8 cellular contexts compared by ENCODE assay signal in the genomic region with DNA sequence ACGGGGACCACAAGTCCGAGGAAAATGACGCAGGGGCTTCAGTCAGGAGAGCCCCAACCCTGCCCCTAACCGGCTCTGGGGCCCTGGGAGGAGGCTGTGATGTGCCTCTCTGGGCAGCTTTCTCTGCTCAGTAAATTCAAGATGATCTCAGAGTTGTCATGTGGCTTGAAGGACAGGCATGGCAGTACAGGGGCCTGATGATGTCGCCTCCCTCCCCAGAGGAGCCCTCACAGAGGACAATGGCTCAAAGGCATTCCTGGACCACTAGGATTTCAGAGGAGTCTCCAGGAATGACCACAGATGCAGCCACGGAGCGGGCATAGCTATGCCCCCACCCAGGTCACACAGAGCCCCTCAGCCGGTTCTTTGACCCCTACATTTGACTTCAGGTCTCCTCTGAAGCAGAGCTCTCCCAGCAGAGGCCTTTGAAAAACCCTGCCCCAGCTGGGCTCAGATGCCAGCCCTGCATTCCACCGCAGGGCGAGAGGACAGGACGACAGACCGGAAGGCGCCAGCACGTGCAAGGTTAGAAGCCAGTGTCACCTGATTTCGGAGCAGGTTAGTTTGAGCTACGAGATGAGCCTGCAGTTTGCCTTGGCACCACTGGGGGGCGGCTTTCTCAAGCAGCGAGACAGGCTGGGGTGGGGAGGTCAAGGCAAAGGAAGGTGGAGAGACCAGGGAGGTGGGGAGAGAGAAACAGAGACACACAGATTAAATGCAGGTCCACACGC. TPM values are rescaled to one million over a fixed set of nuclear protein-coding genes. Genes with fewer than 3 reads are reported as not detected.
DNase-seq lines count a peak whose midpoint lies in the region; ATAC-seq and TF ChIP-seq lines count a peak whose summit lies in the region.

No MANE protein-coding gene starts in this region.

- intact Hi-C loops in activated T-helper 2 cell treated with anti-CD3 and anti-CD28 coated beads, Interferon-gamma antibody, Interleukin-2, Interleukin-4, amounts not matched to agents 10 μg/mL and 5 μg/mL and 100 μg/mL, durations not matched to agents 14 hours and 24 hours and 36 hours (cut with micrococcal nuclease): loop anchor here (5.0 kb wide), 1 partner anchor 40 kb away; a partner anchor contains a TSS
- intact Hi-C loops in tibial artery (cut with DNase I; ENCODE audit: low total_unique reads): no loop called here

- TF ChIP-seq POLR2A in GM18505 (IDR thresholded peaks at IDR 0.05; ENCODE audit: borderline replicate concordance, extremely low read depth, insufficient read depth, insufficient read length): no peak

- no peak overlapping the region for H3K27ac Mint-ChIP-seq in activated T-helper 2 cell treated with anti-CD3 and anti-CD28 coated beads, Interferon-gamma antibody, Interleukin-2, Interleukin-4, amounts not matched to agents 10 μg/mL and 5 μg/mL and 100 μg/mL, durations not matched to agents 14 hours and 24 hours and 36 hours

- ATAC-seq in GM21737 (IDR thresholded peaks at IDR 0.05; ENCODE audit: unreplicated experiment): peak; percentile 29
- ATAC-seq in GM18505 (IDR thresholded peaks at IDR 0.05; ENCODE audit: unreplicated experiment): no peak

- DNase-seq in Caki2 (ENCODE audit: low read depth): peak; percentile 58
- peak; percentile 69 for DNase-seq in OCI-M1 (lab: John Stamatoyannopoulos, UW)
- peak; percentile 55 for DNase-seq in activated T-helper 2 cell treated with anti-CD3 and anti-CD28 coated beads, Interferon-gamma antibody, Interleukin-2, Interleukin-4, amounts not matched to agents 10 μg/mL and 5 μg/mL and 100 μg/mL, durations not matched to agents 14 hours and 24 hours and 36 hours (ENCODE audit: low spot score)
- peak; percentile 48 for DNase-seq in fibroblast of peridontal ligament (ENCODE audit: extremely low read depth)
- peak in 50 of 56 donors; percentile 14 to 88 (median 62) for DNase-seq in nucleus accumbens (lab: John Stamatoyannopoulos, UW)
- peak; percentile 74 to 81 for DNase-seq in tibial artery

- H3K27ac ChIP-seq in tibial artery: peak overlapping the region in 1 of 2 donors; percentile 34

- peaks cover 13% of the 10 kb centered on the region for H3K4me1 Mint-ChIP-seq in activated T-helper 2 cell treated with anti-CD3 and anti-CD28 coated beads, Interferon-gamma antibody, Interleukin-2, Interleukin-4, amounts not matched to agents 10 μg/mL and 5 μg/mL and 100 μg/mL, durations not matched to agents 14 hours and 24 hours and 36 hours (ENCODE audit: low read depth)

- H3K27me3 ChIP-seq in tibial artery: no peaks in the 10 kb centered on the region

- H3K4me3 ChIP-seq in tibial artery: no peak overlapping the region

- H3K9me3 ChIP-seq in tibial artery: no peaks in the 10 kb centered on the region

- no peaks in the 10 kb centered on the region for H3K9me3 Mint-ChIP-seq in activated T-helper 2 cell treated with anti-CD3 and anti-CD28 coated beads, Interferon-gamma antibody, Interleukin-2, Interleukin-4, amounts not matched to agents 10 μg/mL and 5 μg/mL and 100 μg/mL, durations not matched to agents 14 hours and 24 hours and 36 hours

- peaks cover 49% of the 10 kb centered on the region for H3K36me3 Mint-ChIP-seq in activated T-helper 2 cell treated with anti-CD3 and anti-CD28 coated beads, Interferon-gamma antibody, Interleukin-2, Interleukin-4, amounts not matched to agents 10 μg/mL and 5 μg/mL and 100 μg/mL, durations not matched to agents 14 hours and 24 hours and 36 hours (ENCODE audit: low read depth)

- peak; percentile 49 to 54 for TF ChIP-seq CTCF in tibial artery (IDR thresholded peaks at IDR 0.05)

- H3K4me1 ChIP-seq in tibial artery: peaks cover 5 to 28% (median 15%) of the 10 kb centered on the region in 4 donors

- no peak overlapping the region for H3K4me3 Mint-ChIP-seq in activated T-helper 2 cell treated with anti-CD3 and anti-CD28 coated beads, Interferon-gamma antibody, Interleukin-2, Interleukin-4, amounts not matched to agents 10 μg/mL and 5 μg/mL and 100 μg/mL, durations not matched to agents 14 hours and 24 hours and 36 hours (ENCODE audit: low read depth)

- in situ Hi-C loops in Caki2 (cut with HindIII; ENCODE audit: low pct_unique_long_range_greater_than_20kb, low sequenced_read_pairs): no loop called here

- no peaks in the 10 kb centered on the region for H3K27me3 Mint-ChIP-seq in activated T-helper 2 cell treated with anti-CD3 and anti-CD28 coated beads, Interferon-gamma antibody, Interleukin-2, Interleukin-4, amounts not matched to agents 10 μg/mL and 5 μg/mL and 100 μg/mL, durations not matched to agents 14 hours and 24 hours and 36 hours (ENCODE audit: low read depth)

- H3K36me3 ChIP-seq in tibial artery: peaks cover 0 to 27% (median 6%) of the 10 kb centered on the region in 3 donors

RNA-seq across cellular contexts. Expression of a gene that starts 39.2 kb away (rescaled TPM):
- total RNA-seq in Caki2 (2014; rRNA removed; shearing (Covaris generic); ENCODE audit: low replicate concordance): 89.3 and 101 TPM in 2 replicates
- 48.1 and 51.7 TPM in 2 replicates for total RNA-seq in activated T-helper 2 cell treated with anti-CD3 and anti-CD28 coated beads, Interferon-gamma antibody, Interleukin-2, Interleukin-4, amounts not matched to agents 10 μg/mL and 5 μg/mL and 100 μg/mL, durations not matched to agents 14 hours and 24 hours and 36 hours
